ENCODE assay signal across 23 cellular contexts in the genomic region with DNA sequence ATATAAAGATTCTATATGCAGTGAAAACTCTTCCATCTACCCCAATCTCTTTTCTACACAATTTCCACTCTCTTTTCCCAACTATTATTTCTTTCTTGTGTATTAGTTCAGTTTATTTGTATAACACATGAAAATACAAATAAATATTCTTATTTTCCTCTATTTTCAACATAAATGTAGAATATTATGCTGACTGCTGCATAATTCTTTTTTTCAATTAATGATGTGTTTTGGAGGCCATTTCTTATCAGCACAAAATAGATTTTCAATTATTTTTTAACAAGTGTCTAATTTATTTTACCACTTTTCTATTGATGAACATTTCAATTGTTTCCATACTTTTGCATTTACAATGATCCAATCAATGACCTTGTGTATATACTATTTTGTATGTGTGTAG.
"Had no signal": no experiment of that assay in that cellular context is flagged by ENCODE, and none has a peak within 500 bp of the region (broad histone marks: within the 10 kb centered on the region; RNA-seq: fewer than 3 reads in every experiment).

No MANE protein-coding gene starts in this region.

- H3K4me2 ChIP-seq: hepatocyte had no signal

- H2AFZ ChIP-seq: hepatocyte had no signal

- H3K79me2 ChIP-seq: hepatocyte had no signal

- H3K36me3 ChIP-seq: esophagus muscularis mucosa, gastroesophageal sphincter, heart left ventricle, left lung, lower lobe of right lung had no signal

- FAIRE-seq: endothelial cell of umbilical vein, frontal cortex had no signal

- H3K27ac ChIP-seq: coronary artery, dorsolateral prefrontal cortex, esophagus muscularis mucosa, foreskin keratinocyte, gastroesophageal sphincter, heart left ventricle, hepatocyte, left lung, lower lobe of right lung had no signal

- ATAC-seq: foreskin keratinocyte; gastroesophageal sphincter; heart left ventricle; left cardiac atrium; left lung; left ventricle myocardium superior; lower lobe of right lung; mucosa of descending colon; naive thymus-derived CD8-positive, alpha-beta T cell had no signal

- DNase-seq: dermis blood vessel endothelial cell; dorsolateral prefrontal cortex; effector CD4-positive, alpha-beta T cell; effector memory CD4-positive, alpha-beta T cell; foreskin keratinocyte; heart left ventricle; hypothalamus; immature natural killer cell; islet precursor cell; left cardiac atrium; left lung; left ventricle myocardium superior; lower lobe of right lung; mesenchymal stem cell; mucosa of descending colon; naive B cell; naive thymus-derived CD8-positive, alpha-beta T cell had no signal

- H3K4me1 ChIP-seq: esophagus muscularis mucosa, foreskin keratinocyte, gastroesophageal sphincter, heart left ventricle, left lung, lower lobe of right lung had no signal

- H3K4me3 ChIP-seq: coronary artery, dorsolateral prefrontal cortex, esophagus muscularis mucosa, gastroesophageal sphincter, heart left ventricle, hepatocyte, left lung, lower lobe of right lung, mucosa of descending colon had no signal

- H3K9me3 ChIP-seq: esophagus muscularis mucosa, gastroesophageal sphincter, heart left ventricle, left lung, lower lobe of right lung, mucosa of descending colon had no signal

- H3K27me3 ChIP-seq: dorsolateral prefrontal cortex, esophagus muscularis mucosa, foreskin keratinocyte, gastroesophageal sphincter, heart left ventricle, hepatocyte, left lung had no signal
